In the genomic region with DNA sequence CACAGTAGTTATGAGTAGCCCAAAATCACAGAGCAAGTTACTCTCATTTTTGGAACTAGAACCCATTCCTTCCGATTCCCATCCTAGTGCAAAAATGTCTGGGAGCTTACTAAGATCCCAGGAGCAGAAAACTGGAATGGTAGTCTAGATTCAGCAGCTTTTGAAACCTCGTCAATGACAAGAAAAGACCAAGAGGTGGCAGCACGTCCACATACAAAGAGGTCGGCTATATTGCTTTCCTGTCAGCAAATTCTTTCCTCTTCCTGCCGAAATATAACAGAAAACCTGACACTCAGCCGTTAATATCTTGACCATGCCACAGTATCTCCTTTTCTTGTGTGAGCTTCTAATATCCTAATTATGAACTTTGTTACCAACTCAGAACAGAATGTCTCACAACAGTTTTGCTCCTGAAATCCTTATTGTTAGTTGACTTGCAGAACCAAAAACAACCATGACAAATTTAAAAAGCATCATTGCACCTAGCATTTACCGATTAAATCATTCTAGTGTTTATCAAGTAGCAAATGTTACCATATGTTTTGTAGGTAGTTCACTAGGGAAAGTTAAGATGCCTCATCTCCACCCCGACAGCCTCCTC, we compare ENCODE assay signal across 8 cellular contexts.
DNase-seq lines count a peak whose midpoint lies in the region; ATAC-seq and TF ChIP-seq lines count a peak whose summit lies in the region.

No MANE protein-coding gene starts in this region.

- ATAC-seq in HG02610 (IDR thresholded peaks at IDR 0.05; ENCODE audit: unreplicated experiment) = peak; percentile 75
- no peak for ATAC-seq in activated CD8-positive, alpha-beta T cell treated with anti-CD3 and anti-CD28 coated beads, Interleukin-2, amount 10 ng/mL, durations not matched to agents 7 days and 5 days
- no peak for ATAC-seq in GM18873 (IDR thresholded peaks at IDR 0.05; ENCODE audit: low FRiP score, unreplicated experiment)

- no peak overlapping the region for H3K27ac ChIP-seq in cardiac muscle cell

- H3K4me1 Mint-ChIP-seq in activated CD8-positive, alpha-beta T cell treated with anti-CD3 and anti-CD28 coated beads, Interleukin-2, amount 10 ng/mL, durations not matched to agents 7 days and 5 days (ENCODE audit: low read depth) = no peaks in the 10 kb centered on the region

- peaks cover 8% of the 10 kb centered on the region for H3K4me1 ChIP-seq in cardiac muscle cell (ENCODE audit: low read depth)

- no peaks in the 10 kb centered on the region for H3K27me3 ChIP-seq in cardiac muscle cell

- TF ChIP-seq CTCF in cardiac muscle cell (IDR thresholded peaks at IDR 0.05; ENCODE audit: low read depth, low read length) = peak; percentile 73

- H3K4me3 ChIP-seq in cardiac muscle cell = no peak overlapping the region

- H3K27me3 Mint-ChIP-seq in activated CD8-positive, alpha-beta T cell treated with anti-CD3 and anti-CD28 coated beads, Interleukin-2, amount 10 ng/mL, durations not matched to agents 7 days and 5 days (ENCODE audit: low read depth) = no peaks in the 10 kb centered on the region

- H3K4me3 Mint-ChIP-seq in activated CD8-positive, alpha-beta T cell treated with anti-CD3 and anti-CD28 coated beads, Interleukin-2, amount 10 ng/mL, durations not matched to agents 7 days and 5 days = no peak overlapping the region

- CTCF ChIA-PET in activated CD8-positive, alpha-beta T cell treated with anti-CD3 and anti-CD28 coated beads, Interleukin-2, amount 10 ng/mL, durations not matched to agents 7 days and 5 days (lab: Charles Lee) = interaction anchor here (0.7 to 6.6 kb wide), 15 partner anchors 9 to 501 kb away, joined by 3 to 122 read pairs (median 3); no protein-coding TSS in a partner anchor

- POLR2A ChIA-PET in activated CD8-positive, alpha-beta T cell treated with anti-CD3 and anti-CD28 coated beads, Interleukin-2, amount 10 ng/mL, durations not matched to agents 7 days and 5 days (lab: Charles Lee) = no interaction called here

- no peaks in the 10 kb centered on the region for H3K9me3 ChIP-seq in cardiac muscle cell (ENCODE audit: low read depth)

- no peak overlapping the region for H3K27ac Mint-ChIP-seq in activated CD8-positive, alpha-beta T cell treated with anti-CD3 and anti-CD28 coated beads, Interleukin-2, amount 10 ng/mL, durations not matched to agents 7 days and 5 days

- peak; percentile 4 for DNase-seq in activated naive CD4-positive, alpha-beta T cell treated with Interleukin-2 at 50 U/mL for 16 hours
- DNase-seq in activated naive CD4-positive, alpha-beta T cell treated with anti-CD3 and anti-CD28 coated beads, Interleukin-2, amount 50 U/mL, for 16 hours = no peak
- DNase-seq in NCI-H2171 treated with DMSO at 0.1 percent for 48 hours (lab: John Stamatoyannopoulos, UW) (peak; percentile 64), cardiac muscle cell (ENCODE audit: low read depth in 1 of 2, low spot score in 1 of 2) (peak; percentile 78 to 79), renal cortical epithelial cell (ENCODE audit: low read depth) (peak; percentile 48)
- DNase-seq in activated CD8-positive, alpha-beta T cell treated with anti-CD3 and anti-CD28 coated beads, Interleukin-2, amount 10 ng/mL, durations not matched to agents 7 days and 5 days = peak; percentile 49

- no peaks in the 10 kb centered on the region for H3K36me3 Mint-ChIP-seq in activated CD8-positive, alpha-beta T cell treated with anti-CD3 and anti-CD28 coated beads, Interleukin-2, amount 10 ng/mL, durations not matched to agents 7 days and 5 days (ENCODE audit: low read depth)

- H3K9me3 Mint-ChIP-seq in activated CD8-positive, alpha-beta T cell treated with anti-CD3 and anti-CD28 coated beads, Interleukin-2, amount 10 ng/mL, durations not matched to agents 7 days and 5 days (ENCODE audit: insufficient read depth) = no peaks in the 10 kb centered on the region

- no peaks in the 10 kb centered on the region for H3K36me3 ChIP-seq in cardiac muscle cell
